1 cellular context compared by ENCODE assay signal in the genomic region with DNA sequence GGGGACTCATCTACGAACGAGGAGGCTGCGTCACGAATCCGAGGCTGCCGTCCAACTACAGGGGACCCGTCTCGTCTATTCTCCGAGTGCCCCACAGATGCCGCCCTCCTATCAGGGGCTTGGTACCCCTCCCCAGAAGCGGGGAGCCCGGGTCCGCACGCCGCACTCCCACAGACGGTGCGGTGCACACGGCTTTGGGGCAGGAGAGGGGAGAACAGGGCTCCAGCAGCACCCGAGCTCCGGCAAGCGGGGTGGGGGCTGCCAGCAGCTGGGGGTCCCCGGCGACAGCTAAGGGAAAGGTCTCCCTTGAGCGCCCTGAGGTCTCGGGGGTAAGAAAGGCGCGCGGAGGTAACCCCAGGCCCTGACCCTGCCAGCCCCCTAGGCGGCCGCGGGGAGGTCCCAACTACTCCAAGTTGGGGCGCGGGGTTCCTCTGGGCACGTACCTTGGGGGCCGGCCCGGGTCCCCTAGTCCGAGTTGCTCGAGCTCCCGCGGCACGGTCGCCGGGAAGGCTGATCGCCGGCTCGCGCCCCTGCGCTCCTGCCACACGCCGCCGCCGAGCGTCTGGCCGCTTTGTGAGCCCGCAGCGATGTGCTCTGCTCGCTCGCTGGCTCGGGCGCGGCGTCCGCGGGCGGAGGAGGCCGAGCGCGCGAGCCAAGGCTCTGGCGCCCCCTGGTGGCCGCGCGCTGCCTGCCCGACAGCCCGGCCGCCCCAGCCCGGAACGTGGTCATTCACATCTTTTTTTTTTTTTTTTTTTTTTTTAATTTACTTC.
TF ChIP-seq lines count a peak whose summit lies in the region.

SPOCK1 (minus strand) TSS at position 591 of the 770 bp plus-strand sequence.

TF ChIP-seq in liver, 16 proteins besides CTCF, POLR2A, EP300 and RAD21 (continued from another document):
- TF ChIP-seq ATF3 (IDR thresholded peaks at IDR 0.05) (no peak), JUND (IDR thresholded peaks at IDR 0.05) (no peak)
